10 cellular contexts compared by ENCODE assay signal in the genomic region with DNA sequence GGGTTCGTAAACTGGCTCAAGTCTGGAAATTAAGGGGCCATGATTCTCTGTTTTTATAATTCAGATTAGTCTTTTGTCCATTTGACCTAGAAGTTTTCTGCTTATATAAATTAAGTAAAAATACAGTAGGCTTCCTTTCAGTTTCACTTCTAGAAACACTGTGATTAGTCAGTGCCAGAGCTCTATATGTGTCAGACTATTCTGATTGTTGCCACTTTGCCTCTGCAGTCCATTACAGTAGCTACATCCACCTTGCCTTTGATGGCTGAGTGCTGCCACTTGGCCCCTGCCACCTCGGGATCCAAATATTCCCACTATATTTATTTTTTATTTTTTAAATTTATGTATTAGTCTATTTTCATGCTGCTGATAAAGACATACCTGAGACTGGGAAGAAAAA. TPM values are rescaled to one million over a fixed set of nuclear protein-coding genes. Genes with fewer than 3 reads are reported as not detected.
DNase-seq lines count a peak whose midpoint lies in the region; ATAC-seq and TF ChIP-seq lines count a peak whose summit lies in the region.
"Had no signal": no experiment of that assay in that cellular context is flagged by ENCODE, and none has a peak within 500 bp of the region (broad histone marks: within the 10 kb centered on the region; RNA-seq: fewer than 3 reads in every experiment).

No MANE protein-coding gene starts in this region.

- H3K27me3 ChIP-seq in tibial nerve: no peaks in the 10 kb centered on the region
- H3K27me3 ChIP-seq in heart left ventricle: no peaks in the 10 kb centered on the region

- H3K36me3 ChIP-seq in tibial nerve (peaks cover 0 to 11% (median 0%) of the 10 kb centered on the region in 3 donors), heart left ventricle (no peaks in the 10 kb centered on the region)

- H3K9me3 ChIP-seq in tibial nerve (no peaks in the 10 kb centered on the region), heart left ventricle (peaks cover 0 to 15% (median 0%) of the 10 kb centered on the region in 12 donors)

- H3K4me3 ChIP-seq in fibroblast of the aortic adventitia (ENCODE audit: low read depth, low read length) (no peak overlapping the region), tibial nerve (no peak overlapping the region), heart left ventricle (no peak overlapping the region)

- TF ChIP-seq CTCF in fibroblast of the aortic adventitia (IDR thresholded peaks at IDR 0.05; ENCODE audit: insufficient read depth, low read length) (no peak), tibial nerve (IDR thresholded peaks at IDR 0.05) (no peak), heart left ventricle (IDR thresholded peaks at IDR 0.05) (no peak)

- DNase-seq in fibroblast of the aortic adventitia (ENCODE audit: low read depth): peak; percentile 12
- no peak for DNase-seq in tibial nerve (ENCODE audit: low spot score in 2 of 2)
- no peak for DNase-seq in NCI-H187 treated with DMSO at 0.1 percent for 48 hours (lab: John Stamatoyannopoulos, UW)
- DNase-seq in NCI-H1105 treated with DMSO at 0.1 percent for 48 hours (lab: John Stamatoyannopoulos, UW): no peak
- DNase-seq in heart left ventricle: no peak
- DNase-seq: GF-D8 had no signal

- ATAC-seq in GM18517 (IDR thresholded peaks at IDR 0.05; ENCODE audit: unreplicated experiment) (peak; percentile 99), GM21526 (IDR thresholded peaks at IDR 0.05; ENCODE audit: low FRiP score, unreplicated experiment) (peak; percentile 94), HG03460 (IDR thresholded peaks at IDR 0.05; ENCODE audit: unreplicated experiment) (peak; percentile 93), heart left ventricle (no peak)

- H3K27ac ChIP-seq in tibial nerve (no peak overlapping the region), heart left ventricle (no peak overlapping the region)

- no peak for TF ChIP-seq EP300 in tibial nerve (IDR thresholded peaks at IDR 0.05)

- intact Hi-C loops in heart left ventricle (cut with DNase I): no loop called here

- TF ChIP-seq POLR2A in tibial nerve (IDR thresholded peaks at IDR 0.05): no peak
- no peak for TF ChIP-seq POLR2A in heart left ventricle (IDR thresholded peaks at IDR 0.05)

- H3K4me1 ChIP-seq in tibial nerve (no peaks in the 10 kb centered on the region), heart left ventricle (peaks cover 0 to 9% (median 0%) of the 10 kb centered on the region in 12 donors)

- WGBS in tibial nerve, 2 donors: 86 to 91% methylated on average over 2 of the region's 2 CpGs
- WGBS in heart left ventricle, 4 donors: 80 to 92% (median 89%) methylated on average over 2 of the region's 2 CpGs

RNA-seq across cellular contexts. Expression of a gene that starts 7.9 kb away (rescaled TPM):
- not detected in 2 replicates for total RNA-seq in fibroblast of the aortic adventitia (ENCODE audit: low replicate concordance)
- 1 to 10 TPM in 1 of 4 donors, not detected in 3; 1.2 TPM for total RNA-seq in tibial nerve
- under 1 TPM in 1 of 9 donors, not detected in 8; 0.25 TPM for total RNA-seq in heart left ventricle
- polyA plus RNA-seq in heart left ventricle: not detected
- total RNA-seq: astrocyte had no signal

RNA-seq across cellular contexts. Expression of a gene that starts 29.1 kb away (rescaled TPM):
- total RNA-seq in fibroblast of the aortic adventitia (ENCODE audit: low replicate concordance): 23.0 and 46.4 TPM in 2 replicates
- 10 to 100 TPM; 16.4 to 33.0 (median 22.8) TPM for total RNA-seq in tibial nerve
- 10 to 100 TPM in 8 of 9 donors, 1 to 10 TPM in 1; 9.8 to 16.5 (median 12.9) TPM for total RNA-seq in heart left ventricle
- polyA plus RNA-seq in heart left ventricle: 10 to 100 TPM; 10.0 to 28.9 TPM

Comparison
In these comparisons a context has a peak if more than half of its experiments do, and no peak if none do; other contexts are left out.
1. ATAC-seq: peak in GM18517 (single experiment), GM21526 (single experiment) and HG03460 (single experiment); none in heart left ventricle (0 of 4).